Comparison of ENCODE assay signal across 8 cellular contexts in genomic region chr11:61891331-61892084, GRCh38. TPM values are rescaled to one million over a fixed set of nuclear protein-coding genes. Genes with fewer than 3 reads are reported as not detected.
DNase-seq lines count a peak whose midpoint lies in the region; ATAC-seq and TF ChIP-seq lines count a peak whose summit lies in the region.

TSS of gene FADS3 (minus strand) at chr11:61891545. CDS start at chr11:61891381, 164 bp downstream.

- peak within 1 kb of the TSS; percentile 85 for H2AFZ ChIP-seq in SU-DHL-6 (ENCODE audit: low read depth, low read length, severe bottlenecking)

- H3K79me2 ChIP-seq in SU-DHL-6 (ENCODE audit: insufficient read depth, low read length) = no peaks in the 10 kb centered on the region

- no peaks in the 10 kb centered on the region for H3K9me3 ChIP-seq in SU-DHL-6 (ENCODE audit: insufficient read depth, low read length)

- H4K20me1 ChIP-seq in SU-DHL-6 (ENCODE audit: low read depth, low read length) = no peaks in the 10 kb centered on the region

- TF ChIP-seq CTCF in SU-DHL-6 (IDR thresholded peaks at IDR 0.05; ENCODE audit: insufficient read depth, low read length, poor library complexity, severe bottlenecking) = no peak
- TF ChIP-seq CTCF in osteocyte (IDR thresholded peaks at IDR 0.05) = no peak

- peak; percentile 52 for ATAC-seq in GM21737 (IDR thresholded peaks at IDR 0.05; ENCODE audit: unreplicated experiment)
- ATAC-seq in Right ventricle myocardium superior (ENCODE audit: poor library complexity) = peak; percentile 91

- peak within 1 kb of the TSS; percentile 84 for H3K4me3 Mint-ChIP-seq in osteocyte (ENCODE audit: unreplicated experiment)

- H3K36me3 ChIP-seq in SU-DHL-6 (ENCODE audit: low read length) (no peaks in the 10 kb centered on the region), urinary bladder (ENCODE audit: insufficient read depth) (no peaks in the 10 kb centered on the region)

- peaks cover 9% of the 10 kb centered on the region for H3K36me3 Mint-ChIP-seq in osteocyte (ENCODE audit: unreplicated experiment)

- H3K27me3 ChIP-seq in SU-DHL-6 (ENCODE audit: low read length) = no peaks in the 10 kb centered on the region

- DNase-seq in DMS53 treated with DMSO at 0.1 percent for 48 hours (lab: John Stamatoyannopoulos, UW; ENCODE audit: unreplicated experiment) (peak; percentile 89), M059J (ENCODE audit: low read depth) (peak; percentile 83), Right ventricle myocardium superior (peak; percentile 94), osteocyte (ENCODE audit: extremely low spot score, unreplicated experiment) (peak; percentile 90)

- peak within 1 kb of the TSS; percentile 71 for H3K4me3 ChIP-seq in SU-DHL-6 (ENCODE audit: insufficient read depth, low read length, poor library complexity, severe bottlenecking)
- H3K4me3 ChIP-seq in urinary bladder (ENCODE audit: low read depth, low read length) = peak within 1 kb of the TSS; percentile 68

- H3K27ac Mint-ChIP-seq in osteocyte (ENCODE audit: unreplicated experiment) = peak within 1 kb of the TSS; percentile 72

- H3K4me2 ChIP-seq in SU-DHL-6 (ENCODE audit: low read depth, low read length, poor library complexity, severe bottlenecking) = peak within 1 kb of the TSS; percentile 65

- H3K9ac ChIP-seq in SU-DHL-6 (ENCODE audit: low read length) = peak within 1 kb of the TSS; percentile 68

- no peaks in the 10 kb centered on the region for H3K4me1 ChIP-seq in urinary bladder (ENCODE audit: insufficient read depth)

- intact Hi-C loops in Right ventricle myocardium superior (cut with DNase I) = loop anchor here (5.0 kb wide), 1 partner anchor 94 kb away; no protein-coding TSS in a partner anchor

- no peaks in the 10 kb centered on the region for H3K9me2 ChIP-seq in SU-DHL-6 (replicated peaks; ENCODE audit: insufficient read depth, low read length)

- WGBS in adipose tissue, 3 donors = 1% methylated on average over 48 to 96 of the region's 96 CpGs
- WGBS in urinary bladder = under 1% methylated on average over 96 of the region's 96 CpGs

- H3K27me3 Mint-ChIP-seq in osteocyte (ENCODE audit: unreplicated experiment) = no peaks in the 10 kb centered on the region

- H3K9me3 Mint-ChIP-seq in osteocyte (ENCODE audit: unreplicated experiment) = no peaks in the 10 kb centered on the region

- peaks cover 7% of the 10 kb centered on the region; the same call in 1 of the 2 replicates for H3F3A ChIP-seq in SU-DHL-6 (ENCODE audit: insufficient read depth)

- H3K4me1 Mint-ChIP-seq in osteocyte (ENCODE audit: unreplicated experiment) = peaks cover 49% of the 10 kb centered on the region

- H3K27ac ChIP-seq in SU-DHL-6 (ENCODE audit: low read depth, low read length) (peak within 1 kb of the TSS; percentile 35), adipose tissue (ENCODE audit: low read depth, low read length) (peak within 1 kb of the TSS; percentile 19), urinary bladder (ENCODE audit: low read depth) (peak within 1 kb of the TSS; percentile 68)

RNA-seq across cellular contexts. Expression of gene FADS3, which starts in this region (rescaled TPM):
- 82.9 and 102 TPM in 2 replicates for total RNA-seq in M059J (2014; rRNA removed; shearing (Covaris generic))
- polyA plus RNA-seq in adipose tissue = 100 to 1,000 TPM in 1 of 3 donors, 10 to 100 TPM in 2; 32.5 to 267 (median 64.1) TPM
- total RNA-seq in Right ventricle myocardium superior = 76.0 TPM
- total RNA-seq in osteocyte = 117 and 118 TPM in 2 replicates
- 17.8 TPM for total RNA-seq in urinary bladder
- 43.5 TPM for polyA plus RNA-seq in urinary bladder

Comparison
In these comparisons a context has a peak if more than half of its experiments do, and no peak if none do; other contexts are left out.
1. Peak in every context shown above with its lines: DNase-seq, ATAC-seq, H3K4me3 ChIP-seq and H3K27ac ChIP-seq.